In the genomic region with DNA sequence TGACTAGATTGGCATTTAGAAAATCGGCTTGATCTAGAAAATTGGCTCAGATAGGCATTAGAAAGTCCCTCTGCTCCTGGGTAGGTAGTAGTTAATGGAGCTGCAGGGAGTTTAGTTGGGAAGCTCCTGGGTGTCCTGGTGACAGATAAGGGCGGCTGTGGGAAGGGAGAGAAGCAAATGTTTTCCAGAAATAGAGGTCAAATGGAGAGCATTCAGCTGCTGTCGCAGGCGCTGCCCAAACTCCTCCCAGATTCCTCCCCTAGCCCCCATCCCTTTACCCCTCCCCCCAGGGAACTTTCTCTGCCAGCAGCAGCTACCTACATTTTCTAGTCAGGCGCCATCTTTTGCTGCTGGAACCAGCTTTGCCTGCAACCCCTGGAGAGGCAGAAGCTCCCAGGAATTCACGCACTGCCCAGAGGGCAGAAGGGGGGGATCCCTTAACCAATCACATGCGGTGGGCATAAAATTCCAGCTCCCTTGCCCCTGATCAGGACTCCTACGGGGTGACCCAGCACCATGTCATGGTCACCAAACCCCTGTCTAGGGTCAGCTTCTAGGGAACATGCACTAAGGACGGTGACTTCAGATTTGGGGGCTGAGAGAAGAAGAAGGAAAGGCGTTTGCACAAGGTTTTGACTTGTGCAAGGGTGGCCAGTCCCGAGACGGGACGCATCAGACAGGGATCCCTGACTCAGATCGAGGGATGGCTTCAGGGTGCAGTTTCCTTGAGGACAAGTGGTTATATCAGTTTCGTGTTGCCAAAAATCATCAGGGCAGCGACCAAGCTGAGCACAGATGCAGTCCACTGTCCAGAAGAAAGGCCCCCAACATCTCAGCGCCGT, we compare ENCODE assay signal across 3 cellular contexts.
A peak's percentile ranks its signal among the peaks of the same experiment; 100 is the strongest.
TF ChIP-seq lines count a peak whose summit lies in the region.

No MANE protein-coding gene starts in this region.

TF ChIP-seq in SK-N-SH, 30 proteins besides CTCF, POLR2A, EP300 and RAD21 (continued from another document):
- TF ChIP-seq ZBTB33 (IDR thresholded peaks at IDR 0.05; ENCODE audit: borderline replicate concordance, low read depth) (no peak), TEAD4 (IDR thresholded peaks at IDR 0.05; ENCODE audit: borderline replicate concordance, insufficient read depth) (no peak), REST (IDR thresholded peaks at IDR 0.05; ENCODE audit: low read depth, low read length) (no peak), POLR2AphosphoS5 (IDR thresholded peaks at IDR 0.05; ENCODE audit: low read depth, low read length) (no peak)

TF ChIP-seq in SK-N-SH treated with all-trans-retinoic acid at 6 μM for 48 hours, 23 proteins besides CTCF, POLR2A, EP300 and RAD21 (continued from another document):
- TF ChIP-seq, protein P1, sequence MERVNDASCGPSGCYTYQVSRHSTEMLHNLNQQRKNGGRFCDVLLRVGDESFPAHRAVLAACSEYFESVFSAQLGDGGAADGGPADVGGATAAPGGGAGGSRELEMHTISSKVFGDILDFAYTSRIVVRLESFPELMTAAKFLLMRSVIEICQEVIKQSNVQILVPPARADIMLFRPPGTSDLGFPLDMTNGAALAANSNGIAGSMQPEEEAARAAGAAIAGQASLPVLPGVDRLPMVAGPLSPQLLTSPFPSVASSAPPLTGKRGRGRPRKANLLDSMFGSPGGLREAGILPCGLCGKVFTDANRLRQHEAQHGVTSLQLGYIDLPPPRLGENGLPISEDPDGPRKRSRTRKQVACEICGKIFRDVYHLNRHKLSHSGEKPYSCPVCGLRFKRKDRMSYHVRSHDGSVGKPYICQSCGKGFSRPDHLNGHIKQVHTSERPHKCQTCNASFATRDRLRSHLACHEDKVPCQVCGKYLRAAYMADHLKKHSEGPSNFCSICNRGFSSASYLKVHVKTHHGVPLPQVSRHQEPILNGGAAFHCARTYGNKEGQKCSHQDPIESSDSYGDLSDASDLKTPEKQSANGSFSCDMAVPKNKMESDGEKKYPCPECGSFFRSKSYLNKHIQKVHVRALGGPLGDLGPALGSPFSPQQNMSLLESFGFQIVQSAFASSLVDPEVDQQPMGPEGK (CRISPR knock-in tag; IDR thresholded peaks at IDR 0.05; ENCODE audit: borderline replicate concordance), result no peak

TF ChIP-seq in HepG2, 621 proteins besides CTCF, POLR2A, EP300 and RAD21 (continued from another document):
- TF ChIP-seq, protein P2, sequence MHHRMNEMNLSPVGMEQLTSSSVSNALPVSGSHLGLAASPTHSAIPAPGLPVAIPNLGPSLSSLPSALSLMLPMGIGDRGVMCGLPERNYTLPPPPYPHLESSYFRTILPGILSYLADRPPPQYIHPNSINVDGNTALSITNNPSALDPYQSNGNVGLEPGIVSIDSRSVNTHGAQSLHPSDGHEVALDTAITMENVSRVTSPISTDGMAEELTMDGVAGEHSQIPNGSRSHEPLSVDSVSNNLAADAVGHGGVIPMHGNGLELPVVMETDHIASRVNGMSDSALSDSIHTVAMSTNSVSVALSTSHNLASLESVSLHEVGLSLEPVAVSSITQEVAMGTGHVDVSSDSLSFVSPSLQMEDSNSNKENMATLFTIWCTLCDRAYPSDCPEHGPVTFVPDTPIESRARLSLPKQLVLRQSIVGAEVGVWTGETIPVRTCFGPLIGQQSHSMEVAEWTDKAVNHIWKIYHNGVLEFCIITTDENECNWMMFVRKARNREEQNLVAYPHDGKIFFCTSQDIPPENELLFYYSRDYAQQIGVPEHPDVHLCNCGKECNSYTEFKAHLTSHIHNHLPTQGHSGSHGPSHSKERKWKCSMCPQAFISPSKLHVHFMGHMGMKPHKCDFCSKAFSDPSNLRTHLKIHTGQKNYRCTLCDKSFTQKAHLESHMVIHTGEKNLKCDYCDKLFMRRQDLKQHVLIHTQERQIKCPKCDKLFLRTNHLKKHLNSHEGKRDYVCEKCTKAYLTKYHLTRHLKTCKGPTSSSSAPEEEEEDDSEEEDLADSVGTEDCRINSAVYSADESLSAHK (CRISPR knock-in tag; IDR thresholded peaks at IDR 0.05; ENCODE audit: borderline replicate concordance), result no peak
- TF ChIP-seq ZNF329 (CRISPR knock-in tag; IDR thresholded peaks at IDR 0.05; ENCODE audit: low read depth), result peak; percentile 99
- TF ChIP-seq ATF7 (IDR thresholded peaks at IDR 0.05), result no peak
- no peak for TF ChIP-seq ATF7 (CRISPR knock-in tag; IDR thresholded peaks at IDR 0.05)
- no peak for TF ChIP-seq E2F2 (CRISPR knock-in tag; IDR thresholded peaks at IDR 0.05; ENCODE audit: borderline replicate concordance)
- no peak for TF ChIP-seq ZNF142 (CRISPR knock-in tag; IDR thresholded peaks at IDR 0.05)
- TF ChIP-seq SOX5 (CRISPR knock-in tag; IDR thresholded peaks at IDR 0.05; ENCODE audit: borderline replicate concordance), result no peak
- no peak for TF ChIP-seq ZNF660 (CRISPR knock-in tag; IDR thresholded peaks at IDR 0.05; ENCODE audit: borderline replicate concordance, low read depth)
